ENCODE assay signal across 26 cellular contexts in genomic region chr16:3592559-3592958, GRCh38. TPM values are rescaled to one million over a fixed set of nuclear protein-coding genes. Genes with fewer than 3 reads are reported as not detected.
DNase-seq lines count a peak whose midpoint lies in the region; ATAC-seq and TF ChIP-seq lines count a peak whose summit lies in the region.
"Had no signal": no experiment of that assay in that cellular context is flagged by ENCODE, and none has a peak within 500 bp of the region (broad histone marks: within the 10 kb centered on the region; RNA-seq: fewer than 3 reads in every experiment).

No MANE protein-coding gene starts in this region.

- intact Hi-C loops in Right ventricle myocardium superior (cut with DNase I) (no loop called here), cardiac septum (cut with DNase I) (no loop called here), heart right ventricle (cut with DNase I) (no loop called here)

- peak overlapping the region in 7 of 10 donors; percentile 6 to 60 (median 36) for H3K27ac ChIP-seq in heart right ventricle
- no peak overlapping the region for H3K27ac ChIP-seq in neuronal stem cell (replicated peaks; ENCODE audit: low read length)
- H3K27ac ChIP-seq: KMS-11, RWPE1, SK-N-MC had no signal

- H2BK15ac ChIP-seq in neuronal stem cell (ENCODE audit: low read length), result no peak overlapping the region

- ATAC-seq in Right ventricle myocardium superior (ENCODE audit: poor library complexity), result peak; percentile 76
- peak in 7 of 8 donors; percentile 14 to 69 (median 58) for ATAC-seq in heart right ventricle
- ATAC-seq: GM23338, Panc1 had no signal

- H3K4me2 ChIP-seq in neuronal stem cell (ENCODE audit: insufficient read depth, low read length, poor library complexity, severe bottlenecking), result no peak overlapping the region
- H3K4me2 ChIP-seq: GM23338, KMS-11 had no signal

- no peak overlapping the region for H3K9ac ChIP-seq in neuronal stem cell (ENCODE audit: low read depth, low read length, poor library complexity)
- H3K9ac ChIP-seq: KMS-11 had no signal

- H3K23ac ChIP-seq in neuronal stem cell (ENCODE audit: low read depth, low read length, poor library complexity), result no peak overlapping the region

- H3K27me3 ChIP-seq in heart right ventricle, result no peaks in the 10 kb centered on the region
- no peaks in the 10 kb centered on the region for H3K27me3 ChIP-seq in neuronal stem cell (ENCODE audit: control insufficient read depth in 3 of 3, insufficient read depth in 3 of 3, low read depth in 1 of 3, low read length in 3 of 3)
- H3K27me3 ChIP-seq: BE2C had no signal

- H3K9me3 ChIP-seq in heart right ventricle (no peaks in the 10 kb centered on the region), neuronal stem cell (replicated peaks in 1 of 2; ENCODE audit: control insufficient read depth in 2 of 2, insufficient read depth in 1 of 2, low read depth in 1 of 2, low read length in 2 of 2) (no peaks in the 10 kb centered on the region)
- H3K9me3 ChIP-seq: BE2C, HAP-1 had no signal

- no peak overlapping the region for H3K14ac ChIP-seq in neuronal stem cell (ENCODE audit: low read length)

- peak overlapping the region; percentile 35 for H2BK12ac ChIP-seq in neuronal stem cell (ENCODE audit: low read length)

- DNase-seq in Right ventricle myocardium superior (no peak), cardiac septum (ENCODE audit: low spot score) (no peak), heart right ventricle (peak in 1 of 2 donors; percentile 40), neuronal stem cell (ENCODE audit: low spot score) (no peak), GOT3 (lab: John Stamatoyannopoulos, UW) (no peak), COLO668 (lab: John Stamatoyannopoulos, UW; ENCODE audit: unreplicated experiment) (no peak), NAMALWA (ENCODE audit: low spot score) (no peak)
- DNase-seq in activated CD4-positive, alpha-beta T cell treated with anti-CD3 and anti-CD28 coated beads for 48 hours, result no peak
- DNase-seq: 8988T, ACHN, BE2C, HFFc6, MM.1S, NCI-H1048, NCI-H1417, NCI-H1694, NCI-H2029 treated with DMSO at 0.1 percent for 48 hours, NCI-H526 treated with DMSO at 0.1 percent for 48 hours, SIG-M5 had no signal

- H3K4me3 ChIP-seq in heart right ventricle, result no peak overlapping the region
- no peak overlapping the region for H3K4me3 ChIP-seq in neuronal stem cell (ENCODE audit: low read length in 2 of 2)
- H3K4me3 ChIP-seq: GM23338, HAP-1, SK-N-MC had no signal

- no peak overlapping the region for H4K91ac ChIP-seq in neuronal stem cell (ENCODE audit: low read depth, low read length, poor library complexity)

- H3K18ac ChIP-seq in neuronal stem cell (ENCODE audit: low read length), result no peak overlapping the region

- peaks cover 0 to 34% (median 10%) of the 10 kb centered on the region in 9 donors for H3K4me1 ChIP-seq in heart right ventricle
- H3K4me1 ChIP-seq in neuronal stem cell (ENCODE audit: control insufficient read depth in 2 of 2, insufficient read depth in 1 of 2, low read depth in 1 of 2, low read length in 2 of 2), result no peaks in the 10 kb centered on the region
- H3K4me1 ChIP-seq: BE2C, HAP-1 had no signal

- H3K4ac ChIP-seq in neuronal stem cell (ENCODE audit: low read length), result no peak overlapping the region

- no peak overlapping the region for H2AFZ ChIP-seq in neuronal stem cell (ENCODE audit: low read length)
- H2AFZ ChIP-seq: GM23338 had no signal

- no peak overlapping the region for H2AK5ac ChIP-seq in neuronal stem cell (ENCODE audit: low read depth, low read length)

- no peaks in the 10 kb centered on the region for H3K79me1 ChIP-seq in neuronal stem cell (ENCODE audit: low read depth, low read length)

- no peak for TF ChIP-seq CTCF in heart right ventricle (IDR thresholded peaks at IDR 0.05)

- H3K36me3 ChIP-seq in heart right ventricle, result peaks cover 0 to 45% (median 0%) of the 10 kb centered on the region in 9 donors
- peaks cover 16 to 65% of the 10 kb centered on the region in 2 donors for H3K36me3 ChIP-seq in neuronal stem cell (replicated peaks in 1 of 2; ENCODE audit: control insufficient read depth in 2 of 2, insufficient read depth in 2 of 2, low read length in 2 of 2)
- H3K36me3 ChIP-seq: BE2C, HAP-1 had no signal

- H4K8ac ChIP-seq in neuronal stem cell (ENCODE audit: low read depth, low read length), result no peak overlapping the region

- H2BK120ac ChIP-seq in neuronal stem cell (ENCODE audit: low read depth, low read length), result no peak overlapping the region

- H2BK5ac ChIP-seq in neuronal stem cell (ENCODE audit: low read length), result no peak overlapping the region

- whole genome bisulfite sequencing in heart right ventricle, 2 donors, result 56 to 74% methylated on average over 12 of the region's 12 CpGs
- no CpG with 5 or more reads among the region's 12 CpGs for WGBS in neuronal stem cell (ENCODE audit: extremely low coverage in 2 of 2, insufficient read length in 2 of 2, insufficient replicate concordance in 1 of 2), 2 donors

RNA-seq across cellular contexts. Expression of gene NLRC3, which starts 15.4 kb away (rescaled TPM):
- total RNA-seq in Right ventricle myocardium superior (0.89 TPM), cardiac septum (0.67 TPM), heart right ventricle (1 to 10 TPM in 6 of 10 donors, under 1 TPM in 4; 0.42 to 2.5 (median 1.1) TPM)
- under 1 TPM; 0.26 to 0.88 TPM for polyA plus RNA-seq in heart right ventricle
- 0.10 TPM for polyA plus RNA-seq in neuronal stem cell (2013, experiment 1 of 2)
- 0.06 TPM for polyA plus RNA-seq in neuronal stem cell (2013, experiment 2 of 2)
- total RNA-seq: HFFc6, NCI-H460 had no signal

RNA-seq across cellular contexts. Expression of gene SLX4, which starts 18.8 kb away (rescaled TPM):
- 3.2 TPM for total RNA-seq in Right ventricle myocardium superior
- total RNA-seq in cardiac septum, result 2.7 TPM
- total RNA-seq in heart right ventricle, result 1 to 10 TPM; 2.4 to 3.6 (median 2.9) TPM
- polyA plus RNA-seq in heart right ventricle, result 1 to 10 TPM; 1.1 to 4.4 TPM
- polyA plus RNA-seq in neuronal stem cell (2013, experiment 1 of 2), result 5.9 TPM
- 5.9 TPM for polyA plus RNA-seq in neuronal stem cell (2013, experiment 2 of 2)
